ENCODE assay signal across 9 cellular contexts in the genomic region with DNA sequence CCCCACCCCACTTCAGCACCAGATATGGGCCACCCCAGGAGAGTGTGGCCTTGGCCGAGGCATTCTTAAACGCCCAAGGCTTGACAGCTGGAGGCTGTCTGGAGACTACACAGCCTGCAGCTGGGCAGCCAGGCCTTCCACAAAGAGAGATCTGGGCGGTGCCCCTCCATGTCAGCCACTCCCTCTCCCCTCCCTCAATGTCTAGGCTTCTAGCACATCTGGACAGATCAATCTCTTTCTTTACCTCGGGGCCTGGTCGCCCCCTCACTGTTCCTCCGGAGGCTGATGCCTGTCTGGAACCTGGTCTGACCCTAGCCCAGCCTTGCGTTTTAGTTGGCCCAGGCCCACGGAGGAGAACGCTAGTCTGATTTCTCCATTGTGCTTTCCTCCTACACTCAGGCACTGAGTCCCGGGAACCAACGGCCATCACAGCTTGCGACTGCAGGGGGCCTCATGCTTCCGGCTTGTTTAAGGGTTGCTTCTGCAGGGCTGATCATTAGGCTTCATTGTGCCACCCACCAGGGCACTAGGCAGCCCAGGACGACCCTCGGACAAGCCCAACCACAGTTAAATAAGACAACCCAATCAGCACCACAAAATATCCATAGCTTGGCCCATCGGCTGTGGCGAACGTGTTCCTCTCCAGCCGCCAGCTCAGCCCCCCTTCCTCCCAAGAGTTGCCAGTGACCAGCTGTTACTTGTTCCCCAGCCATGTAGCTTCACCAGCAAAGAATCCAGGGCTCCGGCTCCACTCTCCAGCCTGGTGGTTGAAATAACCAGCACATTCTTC.
A peak's percentile ranks its signal among the peaks of the same experiment; 100 is the strongest.
DNase-seq lines count a peak whose midpoint lies in the region; TF ChIP-seq lines count a peak whose summit lies in the region.
"Had no signal": no experiment of that assay in that cellular context is flagged by ENCODE, and none has a peak within 500 bp of the region (broad histone marks: within the 10 kb centered on the region; RNA-seq: fewer than 3 reads in every experiment).

No MANE protein-coding gene starts in this region.

- H3K4me2 ChIP-seq in H9 (ENCODE audit: insufficient read depth, insufficient read length, low read length) = peak overlapping the region; percentile 11

- no peak overlapping the region for H3K14ac ChIP-seq in H9 (ENCODE audit: insufficient read depth, low read length)

- no peaks in the 10 kb centered on the region for H3K36me3 ChIP-seq in SJSA1

- H3K27me3 Mint-ChIP-seq in H9 (ENCODE audit: low read depth) (peaks cover 10% of the 10 kb centered on the region), glutamatergic neuron (ENCODE audit: unreplicated experiment) (no peaks in the 10 kb centered on the region)

- WGBS in H9 (ENCODE audit: extremely low coverage, insufficient read length, low lambda C conversion rate) = no CpG with 5 or more reads among the region's 20 CpGs

- no peaks in the 10 kb centered on the region for H4K20me1 ChIP-seq in H9 (ENCODE audit: control insufficient read depth, insufficient read depth, insufficient read length)

- peak overlapping the region; percentile 13 for H3K18ac ChIP-seq in H9 (ENCODE audit: insufficient read length, low read depth, low read length)

- H3K4me1 Mint-ChIP-seq in H9 (peaks cover 44 to 49% of the 10 kb centered on the region in 2 experiments), glutamatergic neuron (ENCODE audit: low read depth, unreplicated experiment) (peaks cover 15% of the 10 kb centered on the region)

- H3K79me1 ChIP-seq in H9 (ENCODE audit: insufficient read depth, low read depth, low read length, poor library complexity, severe bottlenecking) = no peaks in the 10 kb centered on the region

- H2AFZ ChIP-seq in H9 (ENCODE audit: low read length) = no peak overlapping the region

- no peak overlapping the region for H4K91ac ChIP-seq in H9 (ENCODE audit: insufficient read length, low read depth, low read length)

- TF ChIP-seq CTCF in H9 (conservative IDR thresholded peaks at IDR 0.05) (no peak), glutamatergic neuron (IDR thresholded peaks at IDR 0.05; ENCODE audit: partially characterized antibody, unreplicated experiment) (no peak)

- H3K79me2 ChIP-seq in H9 (ENCODE audit: insufficient read depth, low read length) = no peaks in the 10 kb centered on the region

- no peak overlapping the region for H3K56ac ChIP-seq in H9 (ENCODE audit: insufficient read length, low read depth, low read length)

- no peak overlapping the region for H2BK5ac ChIP-seq in H9 (ENCODE audit: insufficient read length, low read length)

- no peak overlapping the region for H3K4me3 Mint-ChIP-seq in H9
- no peak overlapping the region for H3K4me3 Mint-ChIP-seq in glutamatergic neuron (ENCODE audit: unreplicated experiment)
- H3K4me3 Mint-ChIP-seq: activated CD8-positive, alpha-beta T cell treated with anti-CD3 and anti-CD28 coated beads, Interleukin-2, amount 10 ng/mL, durations not matched to agents 7 days and 5 days had no signal

- no peak overlapping the region for H3K23ac ChIP-seq in H9 (ENCODE audit: insufficient read length, low read depth, low read length)

- no peak overlapping the region for H4K8ac ChIP-seq in H9 (replicated peaks; ENCODE audit: insufficient read length, low read depth, low read length)

- no peak overlapping the region for H2BK15ac ChIP-seq in H9 (ENCODE audit: low read depth, low read length)

- no peak overlapping the region for H3T11ph ChIP-seq in H9 (ENCODE audit: low read length)

- no peaks in the 10 kb centered on the region for H3K9me3 ChIP-seq in H9 (ENCODE audit: control insufficient read depth, low read depth, low read length)
- H3K9me3 ChIP-seq in SJSA1 (replicated peaks) = no peaks in the 10 kb centered on the region

- DNase-seq in H9 (peak; percentile 82), SJSA1 (ENCODE audit: low read depth in 1 of 2, low spot score in 2 of 2) (peak; percentile 67 to 80), glutamatergic neuron (no peak), renal cortical epithelial cell (ENCODE audit: low read depth) (peak; percentile 74), cerebellar nuclear complex (lab: John Stamatoyannopoulos, UW) (no peak), OCI-M1 (lab: John Stamatoyannopoulos, UW) (no peak)
- DNase-seq in activated CD4-positive, CD25-positive, alpha-beta regulatory T cell (lab: John Stamatoyannopoulos, UW) = no peak
- DNase-seq in activated T-cell treated with anti-CD3 and anti-CD28 coated beads, Interleukin-2, amount 50 U/mL, for 1 hour = no peak
- DNase-seq: activated CD8-positive, alpha-beta T cell treated with anti-CD3 and anti-CD28 coated beads, Interleukin-2, amount 10 ng/mL, durations not matched to agents 7 days and 5 days had no signal

- H2AK5ac ChIP-seq in H9 (ENCODE audit: insufficient read length, low read length) = no peak overlapping the region

- H3K9ac ChIP-seq in H9 (ENCODE audit: extremely low read depth, insufficient read length, low read length) = no peak overlapping the region

- H4K5ac ChIP-seq in H9 (ENCODE audit: insufficient read length, low read depth, low read length) = no peak overlapping the region

- H3K9me3 Mint-ChIP-seq in H9 = peaks cover 65 to 67% of the 10 kb centered on the region in 2 experiments
- peaks cover 4% of the 10 kb centered on the region for H3K9me3 Mint-ChIP-seq in glutamatergic neuron (ENCODE audit: unreplicated experiment)

- peak overlapping the region; percentile 66 to 85 (median 77); a peak in 4 of 7 replicates for H3K27ac Mint-ChIP-seq in H9
- H3K27ac Mint-ChIP-seq in glutamatergic neuron (ENCODE audit: unreplicated experiment) = peak overlapping the region; percentile 17
- H3K27ac Mint-ChIP-seq: activated CD8-positive, alpha-beta T cell treated with anti-CD3 and anti-CD28 coated beads, Interleukin-2, amount 10 ng/mL, durations not matched to agents 7 days and 5 days had no signal

- no peak overlapping the region for H2BK20ac ChIP-seq in H9 (ENCODE audit: low read depth, low read length, poor library complexity, severe bottlenecking)

- no peak overlapping the region for H3K27ac ChIP-seq in H9 (ENCODE audit: insufficient read length, low read depth, low read length)
- peak overlapping the region; percentile 88 for H3K27ac ChIP-seq in SJSA1

- H3K36me3 Mint-ChIP-seq in H9 (ENCODE audit: insufficient read depth in 1 of 3, low read depth in 3 of 3) = no peaks in the 10 kb centered on the region; a peak in 3 of 7 replicates
- no peaks in the 10 kb centered on the region for H3K36me3 Mint-ChIP-seq in glutamatergic neuron (ENCODE audit: unreplicated experiment)

- H3K4me1 ChIP-seq in H9 (ENCODE audit: insufficient read depth, low read length) (peaks cover 13% of the 10 kb centered on the region; the same call in 1 of the 2 replicates), SJSA1 (replicated peaks) (peaks cover 50% of the 10 kb centered on the region)

- no peak overlapping the region for H2BK12ac ChIP-seq in H9 (ENCODE audit: insufficient read length, low read depth, low read length)

- no peak overlapping the region for H3K4me3 ChIP-seq in SJSA1

- H3K27me3 ChIP-seq in H9 (ENCODE audit: insufficient read depth, low read length) = no peaks in the 10 kb centered on the region; the same call in 1 of the 2 replicates
- no peaks in the 10 kb centered on the region for H3K27me3 ChIP-seq in SJSA1 (replicated peaks)

- no peak overlapping the region for H2BK120ac ChIP-seq in H9 (ENCODE audit: low read depth, low read length, poor library complexity, severe bottlenecking)

- H3K4ac ChIP-seq in H9 (ENCODE audit: low read depth, low read length) = no peak overlapping the region

- no peaks in the 10 kb centered on the region for H3K23me2 ChIP-seq in H9 (ENCODE audit: insufficient read length, low read depth, low read length, poor library complexity, severe bottlenecking)

Comparison
In these comparisons a context has a peak if more than half of its experiments do, and no peak if none do; other contexts are left out.
1. DNase-seq: peak in H9 (single experiment), SJSA1 (2 of 2) and renal cortical epithelial cell (single experiment); none in glutamatergic neuron (single experiment), cerebellar nuclear complex (0 of 2), activated CD4-positive, CD25-positive, alpha-beta regulatory T cell (0 of 4), activated T-cell treated with anti-CD3 and anti-CD28 coated beads, Interleukin-2, amount 50 U/mL, for 1 hour (single experiment) and OCI-M1 (single experiment).